In the genomic region with DNA sequence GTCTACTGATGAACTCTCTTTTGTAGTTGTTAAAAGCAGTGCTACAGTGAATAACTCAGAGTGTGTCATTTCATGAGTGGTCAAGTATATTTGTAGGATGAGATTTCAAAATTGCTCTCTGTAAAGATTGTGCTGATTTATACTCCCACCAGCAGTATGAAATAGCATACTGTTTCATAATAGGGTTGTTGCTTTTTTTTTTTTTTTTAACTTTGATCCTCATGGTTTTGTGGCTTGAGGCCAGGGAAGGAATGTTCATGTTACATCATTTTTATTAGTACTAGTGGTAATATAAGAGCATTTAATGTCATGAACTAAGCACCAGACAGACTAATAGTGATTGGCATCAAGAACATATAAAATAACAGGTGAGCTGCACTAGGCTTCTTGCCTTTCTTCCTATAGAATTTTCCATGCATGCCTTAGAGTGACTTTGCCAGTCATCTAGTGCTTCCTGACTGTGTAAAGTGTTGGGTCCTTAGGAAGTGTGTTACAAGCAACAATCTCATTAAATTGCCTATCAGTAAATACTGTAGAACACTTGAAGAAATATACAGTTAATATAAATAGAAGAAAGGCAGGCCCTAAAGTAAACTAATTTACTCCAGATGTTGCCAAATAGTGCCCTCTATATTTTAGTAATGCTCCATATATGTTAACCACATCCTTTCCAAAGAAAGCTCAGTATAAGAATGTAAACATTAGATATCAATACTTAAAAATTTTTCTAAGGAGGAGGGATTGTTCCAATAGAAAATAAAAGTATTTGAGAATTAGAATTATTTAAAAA, we compare ENCODE assay signal across 8 cellular contexts. TPM values are rescaled to one million over a fixed set of nuclear protein-coding genes. Genes with fewer than 3 reads are reported as not detected.
A peak's percentile ranks its signal among the peaks of the same experiment; 100 is the strongest.
DNase-seq lines count a peak whose midpoint lies in the region; ATAC-seq and TF ChIP-seq lines count a peak whose summit lies in the region.

No MANE protein-coding gene starts in this region.

- H3K27me3 ChIP-seq in Loucy (ENCODE audit: insufficient read depth, low read length, poor library complexity, severe bottlenecking) (no peaks in the 10 kb centered on the region), MG63 (no peaks in the 10 kb centered on the region)

- TF ChIP-seq CTCF in Loucy (conservative IDR thresholded peaks at IDR 0.05; ENCODE audit: low read length) (0 out of 2 replicates have a peak, but pooled peaks have one; percentile 10), fibroblast of pulmonary artery (IDR thresholded peaks at IDR 0.05; ENCODE audit: low read length, missing control alignments) (no peak)

- H3K9ac ChIP-seq in Loucy (ENCODE audit: low read depth, low read length, poor library complexity, severe bottlenecking), result no peak overlapping the region

- H3F3A ChIP-seq in Loucy (ENCODE audit: low read depth), result no peaks in the 10 kb centered on the region

- no peak overlapping the region for H2AFZ ChIP-seq in Loucy (ENCODE audit: low read length)

- H3K36me3 ChIP-seq in Loucy (ENCODE audit: insufficient read depth, low read length), result peaks cover 4% of the 10 kb centered on the region; the same call in 1 of the 2 replicates
- no peaks in the 10 kb centered on the region for H3K36me3 ChIP-seq in MG63

- H3K4me1 ChIP-seq in Loucy (ENCODE audit: insufficient read depth, low read length, poor library complexity, severe bottlenecking), result peaks cover 9% of the 10 kb centered on the region

- H3K4me3 ChIP-seq in Loucy (ENCODE audit: low read length, poor library complexity, severe bottlenecking), result no peak overlapping the region
- H3K4me3 ChIP-seq in fibroblast of pulmonary artery (replicated peaks; ENCODE audit: low read depth, low read length), result no peak overlapping the region
- H3K4me3 ChIP-seq in MG63, result no peak overlapping the region

- peaks cover 11% of the 10 kb centered on the region for H4K20me1 ChIP-seq in Loucy (ENCODE audit: insufficient read depth, low read length, poor library complexity, severe bottlenecking)

- H3K4me2 ChIP-seq in Loucy (ENCODE audit: low read depth, low read length, poor library complexity, severe bottlenecking), result no peak overlapping the region

- peak; percentile 34 for ATAC-seq in GM21381 (IDR thresholded peaks at IDR 0.05; ENCODE audit: unreplicated experiment)
- ATAC-seq in GM21526 (IDR thresholded peaks at IDR 0.05; ENCODE audit: low FRiP score, unreplicated experiment), result no peak

- H3K9me2 ChIP-seq in Loucy (replicated peaks; ENCODE audit: low read depth, low read length), result no peaks in the 10 kb centered on the region

- no peaks in the 10 kb centered on the region for H3K9me3 ChIP-seq in Loucy (ENCODE audit: insufficient read depth, low read depth, low read length)
- H3K9me3 ChIP-seq in MG63, result no peaks in the 10 kb centered on the region

- H3K79me2 ChIP-seq in Loucy (ENCODE audit: insufficient read depth, low read length), result no peaks in the 10 kb centered on the region

- DNase-seq in AG20443 (ENCODE audit: low spot score) (peak; percentile 32), fibroblast of pulmonary artery (ENCODE audit: low read depth) (peak; percentile 91), MG63 (no peak), NCI-H774 (lab: John Stamatoyannopoulos, UW) (no peak), globus pallidus (ENCODE audit: low spot score) (no peak)

RNA-seq across cellular contexts. Expression of a gene that starts 38.6 kb away (rescaled TPM):
- total RNA-seq in MG63 (2014; rRNA removed; shearing (Covaris generic); ENCODE audit: low replicate concordance), result 58.1 and 77.1 TPM in 2 replicates

Comparison
In these comparisons a context has a peak if more than half of its experiments do, and no peak if none do; other contexts are left out.
1. DNase-seq: peak in AG20443 (single experiment) and fibroblast of pulmonary artery (single experiment); none in MG63 (single experiment), NCI-H774 (single experiment) and globus pallidus (single experiment).